In the genomic region with DNA sequence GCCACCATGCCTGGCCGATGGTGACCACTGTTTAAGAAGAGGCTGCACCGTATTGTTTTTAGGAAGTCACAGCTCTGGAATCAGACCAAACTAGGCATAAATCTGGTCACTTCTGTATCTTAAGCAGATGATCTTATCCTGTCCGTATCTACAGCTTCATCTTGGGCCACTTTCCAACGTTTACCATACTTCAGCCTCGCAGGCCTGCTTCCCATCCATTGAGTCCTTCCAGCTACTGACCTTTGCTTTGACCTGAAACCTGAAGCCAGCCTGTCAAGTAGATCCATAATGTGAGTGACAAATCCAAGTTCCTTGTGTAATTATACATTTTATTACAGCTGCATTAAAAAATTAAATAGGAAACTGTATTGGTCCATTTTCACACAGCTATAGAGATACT, we compare ENCODE assay signal across 23 cellular contexts.
"Had no signal": no experiment of that assay in that cellular context is flagged by ENCODE, and none has a peak within 500 bp of the region (broad histone marks: within the 10 kb centered on the region; RNA-seq: fewer than 3 reads in every experiment).

No MANE protein-coding gene starts in this region.

- H3K4me3 ChIP-seq: K562, MG63, PC-9, Peyer's patch, SJCRH30, SK-N-MC had no signal

- DNase-seq: MG63, NCI-H1092, NCI-H1436, NCI-H187, NCI-H2029, NCI-H2081 treated with DMSO at 0.1 percent for 48 hours, NCI-H2171, NCI-H226, NCI-H446, NCI-H510A, NCI-H524 treated with DMSO at 0.1 percent for 48 hours, NCI-H69, NCI-H774, OCI-M1, PC-9, Peyer's patch, SHP77 treated with DMSO at 0.1 percent for 48 hours, SJCRH30, T-helper 1 cell, T-helper 17 cell had no signal

- H2AFZ ChIP-seq: PC-9 had no signal

- H3K4me1 ChIP-seq: Peyer's patch had no signal

- H3K4me2 ChIP-seq: PC-9 had no signal

- FAIRE-seq: HepG2, K562 had no signal

- H3K27me3 ChIP-seq: MG63, Peyer's patch, SJCRH30 had no signal

- H3K36me3 ChIP-seq: MG63, Peyer's patch, SJCRH30 had no signal

- H3K27ac ChIP-seq: PC-9, Peyer's patch, SJCRH30, SK-N-MC had no signal

- H3K9me3 ChIP-seq: MG63, Peyer's patch, SJCRH30 had no signal
